8 cellular contexts compared by ENCODE assay signal in genomic region chr4:47913328-47913727, GRCh38. TPM values are rescaled to one million over a fixed set of nuclear protein-coding genes. Genes with fewer than 3 reads are reported as not detected.
DNase-seq lines count a peak whose midpoint lies in the region; ATAC-seq and TF ChIP-seq lines count a peak whose summit lies in the region.

No MANE protein-coding gene starts in this region.

- H4K20me1 ChIP-seq in smooth muscle cell (ENCODE audit: low read depth) = peaks cover 18% of the 10 kb centered on the region

- H3K4me3 ChIP-seq in smooth muscle cell = peak overlapping the region; percentile 69

- no peak for ATAC-seq in GM19328 (IDR thresholded peaks at IDR 0.05; ENCODE audit: unreplicated experiment)

- H3K4me2 ChIP-seq in smooth muscle cell = peak overlapping the region; percentile 89

- no peaks in the 10 kb centered on the region for H3K9me3 ChIP-seq in smooth muscle cell (replicated peaks; ENCODE audit: low read depth)

- H3K27ac ChIP-seq in VCaP (peak overlapping the region; percentile 95), smooth muscle cell (ENCODE audit: low read depth) (peak overlapping the region; percentile 46)

- peaks cover 13% of the 10 kb centered on the region for H3K4me1 ChIP-seq in smooth muscle cell (ENCODE audit: low read depth)

- WGBS in smooth muscle cell (ENCODE audit: low lambda C conversion rate) = 2% methylated on average over 4 of the region's 4 CpGs

- no peaks in the 10 kb centered on the region for H3F3A ChIP-seq in smooth muscle cell (ENCODE audit: low read depth)

- TF ChIP-seq CTCF in VCaP (conservative IDR thresholded peaks at IDR 0.05) = no peak
- no peak for TF ChIP-seq CTCF in smooth muscle cell (IDR thresholded peaks at IDR 0.05; ENCODE audit: borderline replicate concordance, insufficient read depth, poor library complexity, severe bottlenecking)

- no peaks in the 10 kb centered on the region for H3K27me3 ChIP-seq in smooth muscle cell (ENCODE audit: low read depth)

- H3K36me3 Mint-ChIP-seq in activated naive CD4-positive, alpha-beta T cell treated with anti-CD3 and anti-CD28 coated beads for 36 hours (ENCODE audit: low read depth) = peaks cover 24% of the 10 kb centered on the region

- peaks cover 39% of the 10 kb centered on the region for H3K79me2 ChIP-seq in smooth muscle cell (ENCODE audit: low read depth)

- peak overlapping the region; percentile 91 for H3K27ac Mint-ChIP-seq in activated naive CD4-positive, alpha-beta T cell treated with anti-CD3 and anti-CD28 coated beads for 36 hours

- H3K27me3 Mint-ChIP-seq in activated naive CD4-positive, alpha-beta T cell treated with anti-CD3 and anti-CD28 coated beads for 36 hours (ENCODE audit: low read depth) = no peaks in the 10 kb centered on the region

- no peak for DNase-seq in activated naive CD4-positive, alpha-beta T cell treated with anti-CD3 and anti-CD28 coated beads for 36 hours
- DNase-seq in activated naive CD4-positive, alpha-beta T cell treated with Interleukin-2 at 50 U/mL for 16 hours = no peak
- DNase-seq in hepatic stellate cell (ENCODE audit: low spot score) = peak; percentile 22
- DNase-seq in smooth muscle cell (lab: John Stamatoyannopoulos, UW; ENCODE audit: unreplicated experiment) = no peak
- no peak for DNase-seq in ecto neural progenitor cell (ENCODE audit: low spot score)
- DNase-seq in DMS79 (lab: John Stamatoyannopoulos, UW) = no peak

- peak overlapping the region; percentile 45 for H3K9ac ChIP-seq in smooth muscle cell (ENCODE audit: low read depth)

- intact Hi-C loops in activated naive CD4-positive, alpha-beta T cell treated with anti-CD3 and anti-CD28 coated beads for 36 hours (cut with micrococcal nuclease) = loop anchor here (5.0 kb wide), 1 partner anchor 426 kb away; the partner anchor contains the start of gene ATP10D

- peak overlapping the region; percentile 90 for H3K4me3 Mint-ChIP-seq in activated naive CD4-positive, alpha-beta T cell treated with anti-CD3 and anti-CD28 coated beads for 36 hours

- H2AFZ ChIP-seq in smooth muscle cell (ENCODE audit: low read depth) = peak overlapping the region; percentile 84

- CTCF ChIA-PET in activated naive CD4-positive, alpha-beta T cell treated with anti-CD3 and anti-CD28 coated beads for 36 hours (lab: Charles Lee) = no interaction called here

- peaks cover 7% of the 10 kb centered on the region for H3K36me3 ChIP-seq in smooth muscle cell (ENCODE audit: low read depth)

- peaks cover 6% of the 10 kb centered on the region for H3K9me3 Mint-ChIP-seq in activated naive CD4-positive, alpha-beta T cell treated with anti-CD3 and anti-CD28 coated beads for 36 hours

- peaks cover 29% of the 10 kb centered on the region for H3K4me1 Mint-ChIP-seq in activated naive CD4-positive, alpha-beta T cell treated with anti-CD3 and anti-CD28 coated beads for 36 hours (ENCODE audit: low read depth)

RNA-seq across cellular contexts. Expression of gene NFXL1, which starts 1.1 kb away (rescaled TPM):
- 10 to 100 TPM; 10.4 to 11.4 TPM for total RNA-seq in activated naive CD4-positive, alpha-beta T cell treated with anti-CD3 and anti-CD28 coated beads for 36 hours
- 11.1 and 14.7 TPM in 2 replicates for total RNA-seq in smooth muscle cell
- 4.5 and 6.5 TPM in 2 replicates for polyA plus RNA-seq in smooth muscle cell
